Comparison of ENCODE assay signal across 2 cellular contexts in genomic region chr6:21800330-21800729, GRCh38.
TF ChIP-seq lines count a peak whose summit lies in the region.

No MANE protein-coding gene starts in this region.

TF ChIP-seq in A549, 52 proteins besides CTCF, POLR2A, EP300 and RAD21 (continued from another document):
- TF ChIP-seq HMGXB4 (CRISPR knock-in tag; IDR thresholded peaks at IDR 0.05; ENCODE audit: borderline replicate concordance): no peak

TF ChIP-seq in GM23338, 12 proteins besides CTCF, POLR2A, EP300 and RAD21 (continued from another document):
- TF ChIP-seq REST (IDR thresholded peaks at IDR 0.05; ENCODE audit: unreplicated experiment) (no peak), JUNB (IDR thresholded peaks at IDR 0.05; ENCODE audit: unreplicated experiment) (no peak), NANOG (IDR thresholded peaks at IDR 0.05; ENCODE audit: borderline replicate concordance) (no peak), POLR2AphosphoS5 (IDR thresholded peaks at IDR 0.05; ENCODE audit: low read depth) (no peak)
- TF ChIP-seq, protein P1, sequence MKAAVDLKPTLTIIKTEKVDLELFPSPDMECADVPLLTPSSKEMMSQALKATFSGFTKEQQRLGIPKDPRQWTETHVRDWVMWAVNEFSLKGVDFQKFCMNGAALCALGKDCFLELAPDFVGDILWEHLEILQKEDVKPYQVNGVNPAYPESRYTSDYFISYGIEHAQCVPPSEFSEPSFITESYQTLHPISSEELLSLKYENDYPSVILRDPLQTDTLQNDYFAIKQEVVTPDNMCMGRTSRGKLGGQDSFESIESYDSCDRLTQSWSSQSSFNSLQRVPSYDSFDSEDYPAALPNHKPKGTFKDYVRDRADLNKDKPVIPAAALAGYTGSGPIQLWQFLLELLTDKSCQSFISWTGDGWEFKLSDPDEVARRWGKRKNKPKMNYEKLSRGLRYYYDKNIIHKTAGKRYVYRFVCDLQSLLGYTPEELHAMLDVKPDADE (IDR thresholded peaks at IDR 0.05): no peak
- TF ChIP-seq, protein P2, sequence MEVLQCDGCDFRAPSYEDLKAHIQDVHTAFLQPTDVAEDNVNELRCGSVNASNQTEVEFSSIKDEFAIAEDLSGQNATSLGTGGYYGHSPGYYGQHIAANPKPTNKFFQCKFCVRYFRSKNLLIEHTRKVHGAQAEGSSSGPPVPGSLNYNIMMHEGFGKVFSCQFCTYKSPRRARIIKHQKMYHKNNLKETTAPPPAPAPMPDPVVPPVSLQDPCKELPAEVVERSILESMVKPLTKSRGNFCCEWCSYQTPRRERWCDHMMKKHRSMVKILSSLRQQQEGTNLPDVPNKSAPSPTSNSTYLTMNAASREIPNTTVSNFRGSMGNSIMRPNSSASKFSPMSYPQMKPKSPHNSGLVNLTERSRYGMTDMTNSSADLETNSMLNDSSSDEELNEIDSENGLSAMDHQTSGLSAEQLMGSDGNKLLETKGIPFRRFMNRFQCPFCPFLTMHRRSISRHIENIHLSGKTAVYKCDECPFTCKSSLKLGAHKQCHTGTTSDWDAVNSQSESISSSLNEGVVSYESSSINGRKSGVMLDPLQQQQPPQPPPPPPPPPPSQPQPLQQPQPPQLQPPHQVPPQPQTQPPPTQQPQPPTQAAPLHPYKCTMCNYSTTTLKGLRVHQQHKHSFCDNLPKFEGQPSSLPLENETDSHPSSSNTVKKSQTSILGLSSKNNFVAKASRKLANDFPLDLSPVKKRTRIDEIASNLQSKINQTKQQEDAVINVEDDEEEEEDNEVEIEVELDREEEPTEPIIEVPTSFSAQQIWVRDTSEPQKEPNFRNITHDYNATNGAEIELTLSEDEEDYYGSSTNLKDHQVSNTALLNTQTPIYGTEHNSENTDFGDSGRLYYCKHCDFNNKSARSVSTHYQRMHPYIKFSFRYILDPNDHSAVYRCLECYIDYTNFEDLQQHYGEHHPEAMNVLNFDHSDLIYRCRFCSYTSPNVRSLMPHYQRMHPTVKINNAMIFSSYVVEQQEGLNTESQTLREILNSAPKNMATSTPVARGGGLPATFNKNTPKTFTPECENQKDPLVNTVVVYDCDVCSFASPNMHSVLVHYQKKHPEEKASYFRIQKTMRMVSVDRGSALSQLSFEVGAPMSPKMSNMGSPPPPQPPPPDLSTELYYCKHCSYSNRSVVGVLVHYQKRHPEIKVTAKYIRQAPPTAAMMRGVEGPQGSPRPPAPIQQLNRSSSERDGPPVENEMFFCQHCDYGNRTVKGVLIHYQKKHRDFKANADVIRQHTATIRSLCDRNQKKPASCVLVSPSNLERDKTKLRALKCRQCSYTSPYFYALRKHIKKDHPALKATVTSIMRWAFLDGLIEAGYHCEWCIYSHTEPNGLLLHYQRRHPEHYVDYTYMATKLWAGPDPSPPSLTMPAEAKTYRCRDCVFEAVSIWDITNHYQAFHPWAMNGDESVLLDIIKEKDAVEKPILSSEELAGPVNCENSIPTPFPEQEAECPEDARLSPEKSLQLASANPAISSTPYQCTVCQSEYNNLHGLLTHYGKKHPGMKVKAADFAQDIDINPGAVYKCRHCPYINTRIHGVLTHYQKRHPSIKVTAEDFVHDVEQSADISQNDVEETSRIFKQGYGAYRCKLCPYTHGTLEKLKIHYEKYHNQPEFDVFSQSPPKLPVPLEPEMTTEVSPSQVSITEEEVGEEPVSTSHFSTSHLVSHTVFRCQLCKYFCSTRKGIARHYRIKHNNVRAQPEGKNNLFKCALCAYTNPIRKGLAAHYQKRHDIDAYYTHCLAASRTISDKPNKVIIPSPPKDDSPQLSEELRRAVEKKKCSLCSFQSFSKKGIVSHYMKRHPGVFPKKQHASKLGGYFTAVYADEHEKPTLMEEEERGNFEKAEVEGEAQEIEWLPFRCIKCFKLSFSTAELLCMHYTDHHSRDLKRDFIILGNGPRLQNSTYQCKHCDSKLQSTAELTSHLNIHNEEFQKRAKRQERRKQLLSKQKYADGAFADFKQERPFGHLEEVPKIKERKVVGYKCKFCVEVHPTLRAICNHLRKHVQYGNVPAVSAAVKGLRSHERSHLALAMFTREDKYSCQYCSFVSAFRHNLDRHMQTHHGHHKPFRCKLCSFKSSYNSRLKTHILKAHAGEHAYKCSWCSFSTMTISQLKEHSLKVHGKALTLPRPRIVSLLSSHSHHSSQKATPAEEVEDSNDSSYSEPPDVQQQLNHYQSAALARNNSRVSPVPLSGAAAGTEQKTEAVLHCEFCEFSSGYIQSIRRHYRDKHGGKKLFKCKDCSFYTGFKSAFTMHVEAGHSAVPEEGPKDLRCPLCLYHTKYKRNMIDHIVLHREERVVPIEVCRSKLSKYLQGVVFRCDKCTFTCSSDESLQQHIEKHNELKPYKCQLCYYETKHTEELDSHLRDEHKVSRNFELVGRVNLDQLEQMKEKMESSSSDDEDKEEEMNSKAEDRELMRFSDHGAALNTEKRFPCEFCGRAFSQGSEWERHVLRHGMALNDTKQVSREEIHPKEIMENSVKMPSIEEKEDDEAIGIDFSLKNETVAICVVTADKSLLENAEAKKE (CRISPR knock-in tag; IDR thresholded peaks at IDR 0.05): no peak
